In the genomic region with DNA sequence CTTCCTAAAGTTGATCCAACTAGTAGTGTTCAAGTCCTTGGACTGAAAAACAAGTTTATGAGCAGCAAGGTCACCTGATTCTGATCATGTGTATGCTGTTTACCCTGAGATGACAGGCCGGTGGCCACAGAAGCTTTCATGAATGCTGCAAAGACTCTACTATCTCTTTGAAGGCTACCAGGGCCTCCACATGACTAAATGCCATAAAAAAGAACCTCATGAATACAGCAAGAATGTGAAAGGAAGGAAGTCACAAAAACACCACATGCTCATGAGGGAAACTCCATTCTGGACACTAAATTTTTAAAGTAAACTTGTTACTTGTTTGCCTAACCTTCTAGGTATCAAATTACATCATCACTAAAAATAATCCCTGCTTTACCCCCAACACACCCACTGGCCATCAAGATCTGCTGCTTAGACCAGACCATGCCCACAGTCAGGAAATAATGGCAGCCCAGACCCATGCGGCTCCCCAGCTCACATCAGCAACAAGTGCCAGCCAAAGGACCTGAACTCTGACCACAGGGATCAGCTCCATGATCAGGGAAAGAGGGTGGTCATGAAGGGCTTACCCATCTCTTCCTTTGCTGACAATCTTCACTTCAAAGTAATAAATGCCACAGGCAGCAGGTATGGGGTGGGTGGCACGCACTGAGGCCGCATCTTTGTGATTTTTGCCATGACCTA, we compare ENCODE assay signal across 9 cellular contexts. TPM values are rescaled to one million over a fixed set of nuclear protein-coding genes. Genes with fewer than 3 reads are reported as not detected.
DNase-seq lines count a peak whose midpoint lies in the region; ATAC-seq and TF ChIP-seq lines count a peak whose summit lies in the region.
"Had no signal": no experiment of that assay in that cellular context is flagged by ENCODE, and none has a peak within 500 bp of the region (broad histone marks: within the 10 kb centered on the region; RNA-seq: fewer than 3 reads in every experiment).

No MANE protein-coding gene starts in this region.

- no peaks in the 10 kb centered on the region for H3K27me3 ChIP-seq in H7 (ENCODE audit: control insufficient read depth, insufficient read depth, low read length)

- no peak for ATAC-seq in HG02852 (IDR thresholded peaks at IDR 0.05; ENCODE audit: unreplicated experiment)

- no peaks in the 10 kb centered on the region for H3K27me3 Mint-ChIP-seq in T-helper 2 cell treated with Interferon-gamma antibody and Interleukin-4, amounts not matched to agents 5 μg/mL and 100 μg/mL, for 36 hours (ENCODE audit: low read depth)

- DNase-seq in H7 = no peak
- DNase-seq in T-helper 2 cell treated with Interferon-gamma antibody and Interleukin-4, amounts not matched to agents 5 μg/mL and 100 μg/mL, for 36 hours (ENCODE audit: low spot score) = no peak
- peak; percentile 15 to 16 for DNase-seq in foreskin fibroblast
- no peak for DNase-seq in skeletal muscle cell (ENCODE audit: low read depth)
- DNase-seq in NOMO-1 treated with DMSO at 0.1 percent for 48 hours (lab: John Stamatoyannopoulos, UW; ENCODE audit: unreplicated experiment) = no peak
- no peak for DNase-seq in NCI-H2029 treated with DMSO at 0.1 percent for 48 hours (lab: John Stamatoyannopoulos, UW)
- DNase-seq in NCI-H187 (lab: John Stamatoyannopoulos, UW) = no peak
- DNase-seq: SIG-M5 had no signal

- TF ChIP-seq CTCF in foreskin fibroblast (IDR thresholded peaks at IDR 0.05; ENCODE audit: low read depth, low read length) = no peak

- peak overlapping the region; percentile 95 for H3K4me3 ChIP-seq in H7 (ENCODE audit: insufficient read depth, low read depth, low read length)
- H3K4me3 ChIP-seq in foreskin fibroblast (ENCODE audit: low read depth in 1 of 2, low read length in 2 of 2) = peak overlapping the region; percentile 83 to 92
- H3K4me3 ChIP-seq in skeletal muscle cell (ENCODE audit: low read depth, low read length) = peak overlapping the region; percentile 99

- H3K27ac Mint-ChIP-seq in T-helper 2 cell treated with Interferon-gamma antibody and Interleukin-4, amounts not matched to agents 5 μg/mL and 100 μg/mL, for 36 hours = peak overlapping the region; percentile 83

- peaks cover 47% of the 10 kb centered on the region for H3K4me1 Mint-ChIP-seq in T-helper 2 cell treated with Interferon-gamma antibody and Interleukin-4, amounts not matched to agents 5 μg/mL and 100 μg/mL, for 36 hours (ENCODE audit: low read depth)

- peaks cover 3% of the 10 kb centered on the region; the same call in 1 of the 2 replicates for H3K36me3 ChIP-seq in H7 (replicated peaks; ENCODE audit: control insufficient read depth, insufficient read depth, low read length)

- peak overlapping the region; percentile 95 for H3K4me3 Mint-ChIP-seq in T-helper 2 cell treated with Interferon-gamma antibody and Interleukin-4, amounts not matched to agents 5 μg/mL and 100 μg/mL, for 36 hours

- peaks cover 41% of the 10 kb centered on the region for H3K36me3 Mint-ChIP-seq in T-helper 2 cell treated with Interferon-gamma antibody and Interleukin-4, amounts not matched to agents 5 μg/mL and 100 μg/mL, for 36 hours (ENCODE audit: low read depth)

- H3K9me3 Mint-ChIP-seq in T-helper 2 cell treated with Interferon-gamma antibody and Interleukin-4, amounts not matched to agents 5 μg/mL and 100 μg/mL, for 36 hours = no peaks in the 10 kb centered on the region

RNA-seq across cellular contexts. Expression of a gene that starts 1.4 kb away (rescaled TPM):
- total RNA-seq in H7 (2014; rRNA removed; shearing (Covaris generic)) = 7.2 and 7.3 TPM in 2 replicates

RNA-seq across cellular contexts. Expression of a gene that starts 1.7 kb away (rescaled TPM):
- total RNA-seq in H7 (2014; rRNA removed; shearing (Covaris generic)) = 0.15 and 0.21 TPM in 2 replicates

RNA-seq across cellular contexts. Expression of a gene that starts 37.1 kb away (rescaled TPM):
- total RNA-seq in H7 (2014; rRNA removed; shearing (Covaris generic)) = 57.6 and 67.0 TPM in 2 replicates

RNA-seq across cellular contexts. Expression of a gene that starts 41.7 kb away (rescaled TPM):
- 295 and 340 TPM in 2 replicates for total RNA-seq in H7 (2014; rRNA removed; shearing (Covaris generic))

RNA-seq across cellular contexts. Expression of a gene that starts 42.5 kb away (rescaled TPM):
- total RNA-seq in H7 (2014; rRNA removed; shearing (Covaris generic)) = 34.9 and 43.7 TPM in 2 replicates

Comparison
In these comparisons a context has a peak if more than half of its experiments do, and no peak if none do; other contexts are left out.
1. DNase-seq: peak in foreskin fibroblast (2 of 2); none in H7 (single experiment), T-helper 2 cell treated with Interferon-gamma antibody and Interleukin-4, amounts not matched to agents 5 μg/mL and 100 μg/mL, for 36 hours (single experiment), skeletal muscle cell (single experiment), NOMO-1 treated with DMSO at 0.1 percent for 48 hours (single experiment), NCI-H2029 treated with DMSO at 0.1 percent for 48 hours (single experiment) and NCI-H187 (0 of 2).
2. Peak in every context shown above with its lines, with median percentiles within 50 percentile points of each other: H3K4me3 ChIP-seq.